ENCODE assay signal across 7 cellular contexts in genomic region chr16:75555213-75555706, GRCh38. TPM values are rescaled to one million over a fixed set of nuclear protein-coding genes. Genes with fewer than 3 reads are reported as not detected.
A peak's percentile ranks its signal among the peaks of the same experiment; 100 is the strongest.
DNase-seq lines count a peak whose midpoint lies in the region; ATAC-seq and TF ChIP-seq lines count a peak whose summit lies in the region.

No MANE protein-coding gene starts in this region.

- no peaks in the 10 kb centered on the region for H3K9me3 Mint-ChIP-seq in GM23338
- no peaks in the 10 kb centered on the region for H3K9me3 Mint-ChIP-seq in stimulated activated effector memory CD8-positive, alpha-beta T cell treated with anti-CD3 and anti-CD28 coated beads, Interleukin-12 subunit alpha, Interleukin-12 subunit beta, amount 100 ng/mL, for 72 hours

- H3K4me1 ChIP-seq in GM23338 (ENCODE audit: insufficient read depth), result peaks cover 21% of the 10 kb centered on the region

- peak; percentile 94 for DNase-seq in G401 (ENCODE audit: low spot score)
- peak; percentile 98 for DNase-seq in GM23338 (ENCODE audit: low spot score)
- DNase-seq in M059J (ENCODE audit: low read depth), result peak; percentile 91
- DNase-seq in SK-N-DZ (ENCODE audit: low spot score), result peak; percentile 92
- peak; percentile 71 to 94 (median 90) for DNase-seq in dorsolateral prefrontal cortex
- peak; percentile 96 for DNase-seq in left kidney (ENCODE audit: low read depth, low spot score)
- peak in 1 of 2 donors; percentile 53 for DNase-seq in stimulated activated effector memory CD8-positive, alpha-beta T cell treated with anti-CD3 and anti-CD28 coated beads, Interleukin-12 subunit alpha, Interleukin-12 subunit beta, amount 100 ng/mL, for 72 hours (ENCODE audit: low spot score in 2 of 2)

- H3K36me3 Mint-ChIP-seq in GM23338 (ENCODE audit: low read depth), result no peaks in the 10 kb centered on the region
- H3K36me3 Mint-ChIP-seq in stimulated activated effector memory CD8-positive, alpha-beta T cell treated with anti-CD3 and anti-CD28 coated beads, Interleukin-12 subunit alpha, Interleukin-12 subunit beta, amount 100 ng/mL, for 72 hours, result no peaks in the 10 kb centered on the region

- H3K27me3 ChIP-seq in GM23338 (ENCODE audit: insufficient read depth) (no peaks in the 10 kb centered on the region), dorsolateral prefrontal cortex (no peaks in the 10 kb centered on the region)

- no peaks in the 10 kb centered on the region for H4K20me1 ChIP-seq in GM23338 (replicated peaks; ENCODE audit: insufficient read depth)

- peaks cover 11% of the 10 kb centered on the region for H3K27me3 Mint-ChIP-seq in GM23338 (ENCODE audit: insufficient read depth, low read depth, poor library complexity)

- peaks cover 24% of the 10 kb centered on the region for H3K4me1 Mint-ChIP-seq in GM23338
- peaks cover 12% of the 10 kb centered on the region for H3K4me1 Mint-ChIP-seq in stimulated activated effector memory CD8-positive, alpha-beta T cell treated with anti-CD3 and anti-CD28 coated beads, Interleukin-12 subunit alpha, Interleukin-12 subunit beta, amount 100 ng/mL, for 72 hours

- no peaks in the 10 kb centered on the region; the same call in 1 of the 2 replicates for H3K79me2 ChIP-seq in GM23338 (replicated peaks; ENCODE audit: insufficient read depth)

- peak overlapping the region; percentile 89 for H2AFZ ChIP-seq in GM23338

- H3K27ac ChIP-seq in GM23338 (ENCODE audit: low read depth) (no peak overlapping the region), dorsolateral prefrontal cortex (peak overlapping the region; percentile 35 to 93 (median 85))

- peak overlapping the region; percentile 98 for H3K27ac Mint-ChIP-seq in GM23338
- H3K27ac Mint-ChIP-seq in stimulated activated effector memory CD8-positive, alpha-beta T cell treated with anti-CD3 and anti-CD28 coated beads, Interleukin-12 subunit alpha, Interleukin-12 subunit beta, amount 100 ng/mL, for 72 hours, result peak overlapping the region; percentile 80

- peak overlapping the region; percentile 87 for H3K4me2 ChIP-seq in GM23338

- peak overlapping the region; percentile 96 for H3K4me3 Mint-ChIP-seq in GM23338
- peak overlapping the region; percentile 90 for H3K4me3 Mint-ChIP-seq in stimulated activated effector memory CD8-positive, alpha-beta T cell treated with anti-CD3 and anti-CD28 coated beads, Interleukin-12 subunit alpha, Interleukin-12 subunit beta, amount 100 ng/mL, for 72 hours

- peak overlapping the region; percentile 73 for H3K4me3 ChIP-seq in GM23338
- peak overlapping the region; percentile 65 to 99 (median 87) for H3K4me3 ChIP-seq in dorsolateral prefrontal cortex

- TF ChIP-seq CTCF in GM23338 (conservative IDR thresholded peaks at IDR 0.05; ENCODE audit: low read depth in 2 of 2), result no peak
- peak in 26 of 56 donors; percentile 6 to 45 (median 26) for TF ChIP-seq CTCF in dorsolateral prefrontal cortex (IDR thresholded peaks at IDR 0.05 in 54 of 56, conservative IDR thresholded peaks at IDR 0.05 in 2 of 56; ENCODE audit: low read depth in 1 of 56, partially characterized antibody in 56 of 56)

- peak; percentile 81 for ATAC-seq in GM23338
- ATAC-seq in stimulated activated effector memory CD8-positive, alpha-beta T cell treated with anti-CD3 and anti-CD28 coated beads, Interleukin-12 subunit alpha, Interleukin-12 subunit beta, amount 100 ng/mL, for 72 hours, result no peak

- in situ Hi-C loops in G401 (cut with HindIII; ENCODE audit: low sequenced_read_pairs), result no loop called here

- H3K9me2 ChIP-seq in GM23338 (ENCODE audit: insufficient read depth), result no peaks in the 10 kb centered on the region

- intact Hi-C loops in dorsolateral prefrontal cortex (cut with DNase I), result loop anchor here in 1 of 2 donors (1.0 to 10.0 kb wide), 2 partner anchors 68 to 210 kb away; partner anchors contain the start of gene ADAT1

- H3F3A ChIP-seq in GM23338 (replicated peaks; ENCODE audit: low read depth), result no peaks in the 10 kb centered on the region

- H3K36me3 ChIP-seq in GM23338 (ENCODE audit: insufficient read depth), result no peaks in the 10 kb centered on the region

TF ChIP-seq in GM23338, 12 proteins besides CTCF, POLR2A, EP300 and RAD21 (continues in another document):
- TF ChIP-seq ZNF331 (CRISPR knock-in tag; IDR thresholded peaks at IDR 0.05; ENCODE audit: low read depth), result no peak
- TF ChIP-seq, protein P1, sequence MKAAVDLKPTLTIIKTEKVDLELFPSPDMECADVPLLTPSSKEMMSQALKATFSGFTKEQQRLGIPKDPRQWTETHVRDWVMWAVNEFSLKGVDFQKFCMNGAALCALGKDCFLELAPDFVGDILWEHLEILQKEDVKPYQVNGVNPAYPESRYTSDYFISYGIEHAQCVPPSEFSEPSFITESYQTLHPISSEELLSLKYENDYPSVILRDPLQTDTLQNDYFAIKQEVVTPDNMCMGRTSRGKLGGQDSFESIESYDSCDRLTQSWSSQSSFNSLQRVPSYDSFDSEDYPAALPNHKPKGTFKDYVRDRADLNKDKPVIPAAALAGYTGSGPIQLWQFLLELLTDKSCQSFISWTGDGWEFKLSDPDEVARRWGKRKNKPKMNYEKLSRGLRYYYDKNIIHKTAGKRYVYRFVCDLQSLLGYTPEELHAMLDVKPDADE (IDR thresholded peaks at IDR 0.05), result no peak
- peak; percentile 93 for TF ChIP-seq CREB1 (CRISPR knock-in tag; IDR thresholded peaks at IDR 0.05; ENCODE audit: low read depth)
- TF ChIP-seq, protein P2, sequence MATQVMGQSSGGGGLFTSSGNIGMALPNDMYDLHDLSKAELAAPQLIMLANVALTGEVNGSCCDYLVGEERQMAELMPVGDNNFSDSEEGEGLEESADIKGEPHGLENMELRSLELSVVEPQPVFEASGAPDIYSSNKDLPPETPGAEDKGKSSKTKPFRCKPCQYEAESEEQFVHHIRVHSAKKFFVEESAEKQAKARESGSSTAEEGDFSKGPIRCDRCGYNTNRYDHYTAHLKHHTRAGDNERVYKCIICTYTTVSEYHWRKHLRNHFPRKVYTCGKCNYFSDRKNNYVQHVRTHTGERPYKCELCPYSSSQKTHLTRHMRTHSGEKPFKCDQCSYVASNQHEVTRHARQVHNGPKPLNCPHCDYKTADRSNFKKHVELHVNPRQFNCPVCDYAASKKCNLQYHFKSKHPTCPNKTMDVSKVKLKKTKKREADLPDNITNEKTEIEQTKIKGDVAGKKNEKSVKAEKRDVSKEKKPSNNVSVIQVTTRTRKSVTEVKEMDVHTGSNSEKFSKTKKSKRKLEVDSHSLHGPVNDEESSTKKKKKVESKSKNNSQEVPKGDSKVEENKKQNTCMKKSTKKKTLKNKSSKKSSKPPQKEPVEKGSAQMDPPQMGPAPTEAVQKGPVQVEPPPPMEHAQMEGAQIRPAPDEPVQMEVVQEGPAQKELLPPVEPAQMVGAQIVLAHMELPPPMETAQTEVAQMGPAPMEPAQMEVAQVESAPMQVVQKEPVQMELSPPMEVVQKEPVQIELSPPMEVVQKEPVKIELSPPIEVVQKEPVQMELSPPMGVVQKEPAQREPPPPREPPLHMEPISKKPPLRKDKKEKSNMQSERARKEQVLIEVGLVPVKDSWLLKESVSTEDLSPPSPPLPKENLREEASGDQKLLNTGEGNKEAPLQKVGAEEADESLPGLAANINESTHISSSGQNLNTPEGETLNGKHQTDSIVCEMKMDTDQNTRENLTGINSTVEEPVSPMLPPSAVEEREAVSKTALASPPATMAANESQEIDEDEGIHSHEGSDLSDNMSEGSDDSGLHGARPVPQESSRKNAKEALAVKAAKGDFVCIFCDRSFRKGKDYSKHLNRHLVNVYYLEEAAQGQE (IDR thresholded peaks at IDR 0.05; ENCODE audit: unreplicated experiment), result no peak
- TF ChIP-seq STAT1 (IDR thresholded peaks at IDR 0.05; ENCODE audit: unreplicated experiment), result no peak
- TF ChIP-seq JUNB (IDR thresholded peaks at IDR 0.05; ENCODE audit: unreplicated experiment), result no peak
- no peak for TF ChIP-seq ZNF114 (CRISPR knock-in tag; IDR thresholded peaks at IDR 0.05)

RNA-seq across cellular contexts. Expression of gene TMEM231, which starts 0.8 kb away (rescaled TPM):
- total RNA-seq in G401 (2014; rRNA removed; shearing (Covaris generic)), result 24.2 and 46.1 TPM in 2 replicates
- total RNA-seq in GM23338 (2014; rRNA removed; shearing (Covaris generic)), result 9.3 and 19.9 TPM in 2 replicates
- 4.9 and 5.3 TPM in 2 replicates for polyA plus RNA-seq in GM23338 (2016; fragmentation: Nextera tagmentation; extraction: Ambion mirVana)
- 11.0 and 13.3 TPM in 2 replicates for total RNA-seq in M059J (2014; rRNA removed; shearing (Covaris generic))
- 15.6 and 18.3 TPM in 2 replicates for polyA plus RNA-seq in SK-N-DZ (2014; cell fraction: cytosol; rRNA removed)
- polyA plus RNA-seq in SK-N-DZ (2014; cell fraction: nucleus; rRNA removed), result 12.6 and 22.3 TPM in 2 replicates
- total RNA-seq in dorsolateral prefrontal cortex, result 10 to 100 TPM; 16.2 to 36.0 (median 24.0) TPM

RNA-seq across cellular contexts. Expression of gene GABARAPL2, which starts 10.9 kb away (rescaled TPM):
- total RNA-seq in G401 (2014; rRNA removed; shearing (Covaris generic)), result 18.9 and 20.1 TPM in 2 replicates
- 47.8 and 71.7 TPM in 2 replicates for total RNA-seq in GM23338 (2014; rRNA removed; shearing (Covaris generic))
- polyA plus RNA-seq in GM23338 (2016; fragmentation: Nextera tagmentation; extraction: Ambion mirVana), result 121 and 130 TPM in 2 replicates
- total RNA-seq in M059J (2014; rRNA removed; shearing (Covaris generic)), result 71.8 and 87.7 TPM in 2 replicates
- 175 and 194 TPM in 2 replicates for polyA plus RNA-seq in SK-N-DZ (2014; cell fraction: cytosol; rRNA removed)
- polyA plus RNA-seq in SK-N-DZ (2014; cell fraction: nucleus; rRNA removed), result 120 and 137 TPM in 2 replicates
- 100 to 1,000 TPM; 171 to 307 (median 259) TPM for total RNA-seq in dorsolateral prefrontal cortex

RNA-seq across cellular contexts. Expression of gene CHST5, which starts 19.4 kb away (rescaled TPM):
- 0.12 TPM in 1 of 2 replicates, not detected in the other for total RNA-seq in G401 (2014; rRNA removed; shearing (Covaris generic))
- total RNA-seq in GM23338 (2014; rRNA removed; shearing (Covaris generic)), result not detected in 2 replicates
- not detected in 2 replicates for polyA plus RNA-seq in GM23338 (2016; fragmentation: Nextera tagmentation; extraction: Ambion mirVana)
- total RNA-seq in M059J (2014; rRNA removed; shearing (Covaris generic)), result not detected in 2 replicates
- polyA plus RNA-seq in SK-N-DZ (2014; cell fraction: cytosol; rRNA removed), result 0.03 TPM in 1 of 2 replicates, not detected in the other
- 0.87 TPM in 1 of 2 replicates, not detected in the other for polyA plus RNA-seq in SK-N-DZ (2014; cell fraction: nucleus; rRNA removed)
- total RNA-seq in dorsolateral prefrontal cortex, result 10 to 100 TPM in 1 of 120 experiments, 1 to 10 TPM in 119; 1.2 to 10.0 (median 4.2) TPM
